20 cellular contexts compared by ENCODE assay signal in the genomic region with DNA sequence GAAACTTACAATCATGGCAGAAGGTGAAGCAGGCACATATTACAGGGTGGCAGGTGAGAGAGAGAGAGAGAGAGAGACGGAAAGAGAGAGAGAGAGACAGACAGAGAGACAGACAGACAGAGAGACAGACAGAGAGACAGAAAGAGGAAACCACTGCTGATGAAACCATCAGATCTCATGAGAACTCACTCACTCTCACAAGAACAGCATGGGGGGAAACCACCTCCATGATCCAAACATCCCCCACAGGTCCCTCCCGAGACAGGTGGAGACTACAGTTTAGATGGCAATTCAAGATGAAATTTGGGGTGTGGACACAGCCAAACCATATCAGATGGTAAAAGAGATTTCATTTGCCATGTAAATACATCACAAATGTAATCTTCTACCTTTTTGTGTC.
DNase-seq lines count a peak whose midpoint lies in the region; ATAC-seq and TF ChIP-seq lines count a peak whose summit lies in the region.
"Had no signal": no experiment of that assay in that cellular context is flagged by ENCODE, and none has a peak within 500 bp of the region (broad histone marks: within the 10 kb centered on the region; RNA-seq: fewer than 3 reads in every experiment).

No MANE protein-coding gene starts in this region.

- TF ChIP-seq CTCF in lower lobe of right lung (IDR thresholded peaks at IDR 0.05): no peak

- no peaks in the 10 kb centered on the region for H3K36me3 Mint-ChIP-seq in activated T-cell treated with anti-CD3 and anti-CD28 coated beads, Interleukin-2, amount 50 U/mL, for 4 hours (ENCODE audit: insufficient read depth)
- H3K36me3 Mint-ChIP-seq: CD4-positive, CD25-positive, alpha-beta regulatory T cell had no signal

- no peaks in the 10 kb centered on the region for H3K4me1 ChIP-seq in lower lobe of right lung
- H3K4me1 ChIP-seq: A549, adrenal gland, uterus had no signal

- DNase-seq in activated CD4-positive, CD25-positive, alpha-beta regulatory T cell (lab: John Stamatoyannopoulos, UW): no peak
- DNase-seq in lower lobe of right lung: no peak
- DNase-seq in head of caudate nucleus: no peak
- DNase-seq in activated T-cell treated with anti-CD3 and anti-CD28 coated beads, Interleukin-2, amount 50 U/mL, for 4 hours: no peak
- DNase-seq: activated CD8-positive, alpha-beta T cell treated with anti-CD3 and anti-CD28 coated beads, Interleukin-2, amount 10 ng/mL, durations not matched to agents 7 days and 5 days; adrenal gland; caudate nucleus; CD4-positive, CD25-positive, alpha-beta regulatory T cell; effector CD8-positive, alpha-beta T cell; GM23248; NCI-H1092 treated with DMSO at 0.1 percent for 48 hours; NCI-H2171; RPMI8226; uterus had no signal

- no peak overlapping the region for H3K4me3 Mint-ChIP-seq in activated T-cell treated with anti-CD3 and anti-CD28 coated beads, Interleukin-2, amount 50 U/mL, for 4 hours
- H3K4me3 Mint-ChIP-seq: activated CD8-positive, alpha-beta T cell treated with anti-CD3 and anti-CD28 coated beads, Interleukin-2, amount 10 ng/mL, durations not matched to agents 7 days and 5 days; CD4-positive, CD25-positive, alpha-beta regulatory T cell had no signal

- no peaks in the 10 kb centered on the region for H3K27me3 ChIP-seq in lower lobe of right lung (ENCODE audit: low read depth)
- H3K27me3 ChIP-seq: adrenal gland, uterus had no signal

- no peaks in the 10 kb centered on the region for H3K9me3 Mint-ChIP-seq in activated T-cell treated with anti-CD3 and anti-CD28 coated beads, Interleukin-2, amount 50 U/mL, for 4 hours

- no peaks in the 10 kb centered on the region for H3K9me3 ChIP-seq in lower lobe of right lung
- H3K9me3 ChIP-seq: A549, adrenal gland, uterus had no signal

- ATAC-seq in GM18498 (IDR thresholded peaks at IDR 0.05; ENCODE audit: unreplicated experiment): peak; percentile 52
- peak; percentile 46 for ATAC-seq in GM19372 (IDR thresholded peaks at IDR 0.05; ENCODE audit: low read depth, unreplicated experiment)
- peak; percentile 57 for ATAC-seq in HG02678 (IDR thresholded peaks at IDR 0.05; ENCODE audit: unreplicated experiment)
- ATAC-seq in HG03354 (IDR thresholded peaks at IDR 0.05; ENCODE audit: poor library complexity, severe bottlenecking, unreplicated experiment): peak; percentile 62
- no peak for ATAC-seq in lower lobe of right lung
- ATAC-seq in activated T-cell treated with anti-CD3 and anti-CD28 coated beads, Interleukin-2, amount 50 U/mL, for 4 hours: no peak
- ATAC-seq: A549; activated CD8-positive, alpha-beta T cell treated with anti-CD3 and anti-CD28 coated beads, Interleukin-2, amount 10 ng/mL, durations not matched to agents 7 days and 5 days had no signal

- no peaks in the 10 kb centered on the region for H3K4me1 Mint-ChIP-seq in activated T-cell treated with anti-CD3 and anti-CD28 coated beads, Interleukin-2, amount 50 U/mL, for 4 hours (ENCODE audit: low read depth)
- H3K4me1 Mint-ChIP-seq: CD4-positive, CD25-positive, alpha-beta regulatory T cell had no signal

- H3K4me3 ChIP-seq in lower lobe of right lung: no peak overlapping the region
- H3K4me3 ChIP-seq: A549, adrenal gland, GM23248, uterus had no signal

- no peaks in the 10 kb centered on the region for H3K36me3 ChIP-seq in lower lobe of right lung
- H3K36me3 ChIP-seq: adrenal gland, uterus had no signal

- H3K27ac ChIP-seq in lower lobe of right lung: no peak overlapping the region
- H3K27ac ChIP-seq: A549, adrenal gland, GM23248, KMS-11, uterus had no signal

- no peaks in the 10 kb centered on the region for H3K27me3 Mint-ChIP-seq in activated T-cell treated with anti-CD3 and anti-CD28 coated beads, Interleukin-2, amount 50 U/mL, for 4 hours (ENCODE audit: low read depth)
- H3K27me3 Mint-ChIP-seq: CD4-positive, CD25-positive, alpha-beta regulatory T cell had no signal

- intact Hi-C loops in lower lobe of right lung (cut with DNase I) (no loop called here), head of caudate nucleus (cut with DNase I) (no loop called here)

Comparison
In these comparisons a context has a peak if more than half of its experiments do, and no peak if none do; other contexts are left out.
1. ATAC-seq: peak in GM18498 (single experiment), GM19372 (single experiment), HG02678 (single experiment) and HG03354 (single experiment); none in lower lobe of right lung (0 of 2) and activated T-cell treated with anti-CD3 and anti-CD28 coated beads, Interleukin-2, amount 50 U/mL, for 4 hours (0 of 2).